8 cellular contexts compared by ENCODE assay signal in genomic region chr2:69742170-69742952, GRCh38. TPM values are rescaled to one million over a fixed set of nuclear protein-coding genes. Genes with fewer than 3 reads are reported as not detected.
DNase-seq lines count a peak whose midpoint lies in the region; ATAC-seq, FAIRE-seq and TF ChIP-seq lines count a peak whose summit lies in the region.

No MANE protein-coding gene starts in this region.

- no peak for TF ChIP-seq CTCF in K562 (IDR thresholded peaks at IDR 0.05 in 2 of 3, conservative IDR thresholded peaks at IDR 0.05 in 1 of 3; ENCODE audit: insufficient read depth in 2 of 3, low read depth in 1 of 3, low read length in 3 of 3)

- peak overlapping the region; percentile 86 to 99 (median 96) for H3K4me2 ChIP-seq in BLaER1 treated with 17β-estradiol and CSF1 and Interleukin-3, amounts not matched to agents 10 nM and 100 nM
- peak overlapping the region; percentile 88 for H3K4me2 ChIP-seq in K562 (ENCODE audit: insufficient read depth, low read length)

- H2AFZ ChIP-seq in K562 (ENCODE audit: low read depth, low read length) = peak overlapping the region; percentile 98

- TSS peak; percentile 50 for BruUV-seq in K562 (replicated peaks; lab: Mats Ljungman, UMichigan)

- TF ChIP-seq EP300 in K562 (IDR thresholded peaks at IDR 0.05; ENCODE audit: low read length) = no peak

- TF ChIP-seq RAD21 in K562 (CRISPR knock-in tag; conservative IDR thresholded peaks at IDR 0.05 in 1 of 2, IDR thresholded peaks at IDR 0.05 in 1 of 2) = no peak

- no peak for DNase-seq in Jurkat, Clone E6-1 (ENCODE audit: low read depth, low spot score)
- DNase-seq in K562 (ENCODE audit: extremely low read depth in 1 of 4, low spot score in 3 of 4) (no peak), left lobe of liver (ENCODE audit: low spot score) (peak; percentile 49), cortex of kidney (lab: John Stamatoyannopoulos, UW) (no peak), AG20443 (ENCODE audit: low spot score) (no peak)

- peaks cover 0 to 2% (median 0%) of the 10 kb centered on the region in 11 experiments; a peak in 2 of 22 replicates for H3K9me3 ChIP-seq in BLaER1 treated with 17β-estradiol and CSF1 and Interleukin-3, amounts not matched to agents 10 nM and 100 nM (replicated peaks in 1 of 11)
- no peaks in the 10 kb centered on the region for H3K9me3 ChIP-seq in K562 (replicated peaks; ENCODE audit: control insufficient read depth, insufficient read depth, low read depth, low read length)
- H3K9me3 ChIP-seq in thymus (ENCODE audit: control insufficient read depth) = no peaks in the 10 kb centered on the region

- H3K4me1 ChIP-seq in BLaER1 treated with 17β-estradiol and CSF1 and Interleukin-3, amounts not matched to agents 10 nM and 100 nM = peaks cover 23 to 53% (median 31%) of the 10 kb centered on the region in 10 experiments
- H3K4me1 ChIP-seq in K562 (replicated peaks in 1 of 2; ENCODE audit: control insufficient read depth in 2 of 2, insufficient read depth in 2 of 2, low read length in 2 of 2) (peaks cover 18 to 25% of the 10 kb centered on the region in 2 experiments), thymus (ENCODE audit: control insufficient read depth, insufficient read depth, low read length) (peaks cover 6% of the 10 kb centered on the region)

- POLR2A ChIA-PET in K562 (lab: Yijun Ruan, JAX) = interaction anchor here (0.6 to 1.3 kb wide), 6 partner anchors 13 to 160 kb away, joined by 3 to 5 read pairs (median 3); partner anchors contain the start of gene GMCL1

- CTCF ChIA-PET in K562 (lab: Yijun Ruan, JAX; ENCODE audit: low intra/inter-chr PET ratio) = no interaction called here

- 0 out of 2 replicates have a peak, but pooled peaks have one; percentile 22 for TF ChIP-seq POLR2A in K562 (conservative IDR thresholded peaks at IDR 0.05)

- FAIRE-seq in K562 (lab: Jason Lieb, UNC) = no peak

- H3K4me3 ChIP-seq in BLaER1 treated with 17β-estradiol and CSF1 and Interleukin-3, amounts not matched to agents 10 nM and 100 nM = peak overlapping the region; percentile 75 to 98 (median 86)
- peak overlapping the region; percentile 53 for H3K4me3 ChIP-seq in Jurkat, Clone E6-1 (ENCODE audit: low read length)
- H3K4me3 ChIP-seq in K562 = peak overlapping the region; percentile 66
- peak overlapping the region; percentile 79 for H3K4me3 ChIP-seq in thymus (ENCODE audit: low read length)

- H3K9me1 ChIP-seq in K562 (ENCODE audit: control insufficient read depth, insufficient read depth, low read length) = no peaks in the 10 kb centered on the region

- H3K9ac ChIP-seq in BLaER1 treated with 17β-estradiol and CSF1 and Interleukin-3, amounts not matched to agents 10 nM and 100 nM = peak overlapping the region; percentile 80 to 95 (median 86)
- H3K9ac ChIP-seq in K562 (ENCODE audit: insufficient read depth in 1 of 2, low read depth in 2 of 2, low read length in 2 of 2) = peak overlapping the region; percentile 77 to 94

- intact Hi-C loops in K562 (cut with micrococcal nuclease) = loop anchor here (5.0 kb wide), 2 partner anchors 55 to 75 kb away; no protein-coding TSS in a partner anchor

- H3K27ac ChIP-seq in BLaER1 treated with 17β-estradiol and CSF1 and Interleukin-3, amounts not matched to agents 10 nM and 100 nM = peak overlapping the region; percentile 68 to 91 (median 85)
- H3K27ac ChIP-seq in K562 (ENCODE audit: extremely low read depth, low read depth, low read length) = peak overlapping the region; percentile 73
- peak overlapping the region; percentile 31 for H3K27ac ChIP-seq in thymus (ENCODE audit: low read depth)

- H3K27me3 ChIP-seq in BLaER1 treated with 17β-estradiol and CSF1 and Interleukin-3, amounts not matched to agents 10 nM and 100 nM = no peaks in the 10 kb centered on the region
- H3K27me3 ChIP-seq in K562 (ENCODE audit: control insufficient read depth in 2 of 2, insufficient read depth in 2 of 2, low read length in 2 of 2) (no peaks in the 10 kb centered on the region), thymus (ENCODE audit: control insufficient read depth, insufficient read depth) (no peaks in the 10 kb centered on the region)

- peaks cover 0 to 39% (median 0%) of the 10 kb centered on the region in 11 experiments; a peak in 5 of 22 replicates for H4K20me1 ChIP-seq in BLaER1 treated with 17β-estradiol and CSF1 and Interleukin-3, amounts not matched to agents 10 nM and 100 nM
- H4K20me1 ChIP-seq in K562 (replicated peaks; ENCODE audit: control insufficient read depth, insufficient read depth, low read length) = peaks cover 4% of the 10 kb centered on the region; the same call in 1 of the 2 replicates

- no peaks in the 10 kb centered on the region; the same call in 2 of the 3 replicates for H3K79me2 ChIP-seq in K562 (ENCODE audit: control insufficient read depth, insufficient read depth, low read length)

- peaks cover 0 to 19% (median 4%) of the 10 kb centered on the region in 11 experiments; a peak in 5 of 22 replicates for H3K36me3 ChIP-seq in BLaER1 treated with 17β-estradiol and CSF1 and Interleukin-3, amounts not matched to agents 10 nM and 100 nM
- H3K36me3 ChIP-seq in K562 (ENCODE audit: control insufficient read depth, insufficient read depth, low read length) = no peaks in the 10 kb centered on the region
- H3K36me3 ChIP-seq in thymus (ENCODE audit: control insufficient read depth, insufficient read depth) = no peaks in the 10 kb centered on the region

- ATAC-seq in GM19452 (IDR thresholded peaks at IDR 0.05; ENCODE audit: unreplicated experiment) (peak; percentile 34), K562 (peak; percentile 51), left lobe of liver (peak; percentile 26)

- WGBS in K562 (ENCODE audit: insufficient coverage, low coverage, missing lambda C conversion rate) = 14% methylated on average over 32 of the region's 41 CpGs
- 13% methylated on average over 41 of the region's 41 CpGs for WGBS in thymus

- in situ Hi-C loops in K562 (cut with MboI) = loop anchor here (5.0 kb wide), 1 partner anchor 55 kb away; no protein-coding TSS in a partner anchor

TF ChIP-seq in K562, 482 proteins besides CTCF, POLR2A, EP300 and RAD21 (continues in another document):
- TF ChIP-seq ZNF274 (IDR thresholded peaks at IDR 0.05; ENCODE audit: borderline replicate concordance, low read depth, low read length) = no peak
- no peak for TF ChIP-seq ZNF707 (CRISPR knock-in tag; conservative IDR thresholded peaks at IDR 0.05)
- TF ChIP-seq KAT7 (CRISPR knock-in tag; IDR thresholded peaks at IDR 0.05; ENCODE audit: borderline replicate concordance) = 0 out of 2 replicates have a peak, but pooled peaks have one; percentile 11
- no peak for TF ChIP-seq PHF21A (IDR thresholded peaks at IDR 0.05; ENCODE audit: borderline replicate concordance, low read depth)
- TF ChIP-seq CCNT2 (IDR thresholded peaks at IDR 0.05; ENCODE audit: borderline replicate concordance, extremely low read depth, insufficient read length, low read depth, low read length) = peak; percentile 18
- TF ChIP-seq LCOR (CRISPR knock-in tag; IDR thresholded peaks at IDR 0.05) = 0 out of 2 replicates have a peak, but pooled peaks have one; percentile 8
- 0 out of 2 replicates have a peak, but pooled peaks have one; percentile 26 for TF ChIP-seq ESRRA (IDR thresholded peaks at IDR 0.05; ENCODE audit: borderline replicate concordance, low read depth)
- peak; percentile 72 for TF ChIP-seq RBFOX2 (IDR thresholded peaks at IDR 0.05; ENCODE audit: low read depth, low read length)
- 0 out of 2 replicates have a peak, but pooled peaks have one; percentile 6 for TF ChIP-seq GABPA (tag; conservative IDR thresholded peaks at IDR 0.05; ENCODE audit: low read depth)
- TF ChIP-seq SRSF1 (IDR thresholded peaks at IDR 0.05; ENCODE audit: low read depth, low read length) = no peak
- TF ChIP-seq ATF7 (IDR thresholded peaks at IDR 0.05) = peak; percentile 46
- no peak for TF ChIP-seq BDP1 (IDR thresholded peaks at IDR 0.05; ENCODE audit: insufficient read depth, insufficient read length)

RNA-seq across cellular contexts. Expression of gene ANXA4, which starts 0.4 kb away (rescaled TPM):
- polyA plus RNA-seq in Jurkat, Clone E6-1 (2012; ENCODE audit: insufficient read depth, insufficient read length) = 25.5 TPM
- 15.5 and 15.8 TPM in 2 replicates for total RNA-seq in K562 (2011; cell fraction: chromatin; rRNA removed; ENCODE audit: low replicate concordance)
- 8.4 and 9.0 TPM in 2 replicates for total RNA-seq in K562 (2011; cell fraction: nucleolus; rRNA removed)
- total RNA-seq in K562 (2011; cell fraction: nucleoplasm; rRNA removed) = 12.1 and 16.6 TPM in 2 replicates
- 7.5 and 10.9 TPM in 2 replicates for total RNA-seq in K562 (2014; rRNA removed)
- total RNA-seq in K562 (2014; rRNA removed; fragmentation: Illumina TruSeq; extraction: Trizol) = 3.0 and 3.7 TPM in 2 replicates
- total RNA-seq in K562 (2015; rRNA removed; fragmentation: Illumina TruSeq; extraction: Trizol) = 2.9 and 3.4 TPM in 2 replicates
- total RNA-seq in K562 (2021) = 11.8 and 12.7 TPM in 2 replicates
- polyA plus RNA-seq in K562 (2011; rRNA removed) = 9.5 and 11.7 TPM in 2 replicates
- polyA plus RNA-seq in K562 (2011; cell fraction: cytosol; rRNA removed) = 9.1 and 15.4 TPM in 2 replicates
- 7.3 and 16.5 TPM in 2 replicates for polyA plus RNA-seq in K562 (2011; cell fraction: nucleus; rRNA removed)
- 16.0 and 34.4 TPM in 2 replicates for polyA plus RNA-seq in K562 (2012)
- 13.6 and 16.1 TPM in 2 replicates for polyA plus RNA-seq in K562 (2014; fragmentation: Illumina TruSeq; extraction: Trizol)
- polyA plus RNA-seq in K562 (2014; fragmentation: Nextera tagmentation; extraction: Ambion mirVana) = 10 to 100 TPM; 11.6 to 13.2 TPM
- 10.2 and 10.9 TPM in 2 replicates for polyA plus RNA-seq in K562 (2014; rRNA removed)
- 7.3 and 14.4 TPM in 2 replicates for polyA minus RNA-seq in K562 (2011; rRNA and poly(A)+ RNA removed)
- 5.4 and 8.7 TPM in 2 replicates for polyA minus RNA-seq in K562 (2011; cell fraction: cytosol; rRNA and poly(A)+ RNA removed)
- polyA minus RNA-seq in K562 (2011; cell fraction: nucleus; rRNA and poly(A)+ RNA removed) = 5.4 and 10.0 TPM in 2 replicates
- total RNA-seq in left lobe of liver = 102 TPM
- 45.3 TPM for polyA plus RNA-seq in thymus

Comparison
In these comparisons a context has a peak if more than half of its experiments do, and no peak if none do; other contexts are left out.
1. H3K27ac ChIP-seq: peak in every context shown above with its lines; median percentile 85 in BLaER1 treated with 17β-estradiol and CSF1 and Interleukin-3, amounts not matched to agents 10 nM and 100 nM; 73 in K562; 31 in thymus.